ENCODE assay signal across 18 cellular contexts in the genomic region with DNA sequence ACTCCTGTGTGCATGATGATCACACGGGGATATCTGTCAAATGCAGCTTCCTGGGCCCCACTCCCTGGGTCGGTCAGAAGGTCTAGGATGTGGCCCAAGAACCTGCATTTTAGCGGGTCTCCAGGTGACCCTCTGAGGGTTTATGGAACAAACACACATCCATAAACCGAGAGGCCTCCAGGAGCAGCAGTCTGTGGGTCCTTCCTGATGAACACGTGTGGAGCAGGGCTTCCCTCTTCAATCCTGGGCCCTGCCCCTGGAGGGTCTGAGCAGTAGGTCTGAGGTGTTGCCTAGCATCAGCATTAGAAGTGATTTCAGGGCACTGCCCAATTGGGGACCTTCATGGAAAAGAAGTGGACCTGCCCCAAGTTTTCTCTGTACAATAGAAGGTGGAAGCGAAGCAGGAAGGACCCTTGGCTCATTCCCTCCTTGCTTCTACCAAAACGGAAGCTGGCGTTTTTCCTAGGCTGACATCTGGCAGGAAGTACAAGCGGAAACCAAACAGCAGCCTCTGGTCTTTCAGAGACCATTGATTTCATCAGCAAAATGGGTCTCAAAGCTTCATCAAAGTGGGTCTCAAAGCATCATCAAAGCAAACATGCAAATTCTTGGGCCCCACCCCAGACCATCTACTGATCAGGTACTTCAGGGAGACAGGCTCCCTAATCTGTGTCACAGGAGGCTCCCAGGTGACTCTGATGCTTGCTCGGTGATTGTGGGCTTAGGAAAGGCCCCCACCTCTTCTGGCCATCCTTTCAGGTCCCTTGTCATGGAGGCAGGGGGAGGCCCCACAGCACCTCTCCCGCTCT. TPM values are rescaled to one million over a fixed set of nuclear protein-coding genes. Genes with fewer than 3 reads are reported as not detected.
DNase-seq lines count a peak whose midpoint lies in the region; ATAC-seq, FAIRE-seq and TF ChIP-seq lines count a peak whose summit lies in the region.
"Had no signal": no experiment of that assay in that cellular context is flagged by ENCODE, and none has a peak within 500 bp of the region (broad histone marks: within the 10 kb centered on the region; RNA-seq: fewer than 3 reads in every experiment).

No MANE protein-coding gene starts in this region.

- H3K27me3 Mint-ChIP-seq in activated B cell treated with CpG ODN at 0.5 μM for 24 hours: no peaks in the 10 kb centered on the region
- no peaks in the 10 kb centered on the region for H3K27me3 Mint-ChIP-seq in activated naive CD8-positive, alpha-beta T cell treated with anti-CD3 and anti-CD28 coated beads for 36 hours
- H3K27me3 Mint-ChIP-seq: activated T-cell treated with anti-CD3 and anti-CD28 coated beads, Interleukin-2, amount 50 U/mL, for 24 hours; CD4-positive, CD25-positive, alpha-beta regulatory T cell had no signal

- CTCF ChIA-PET in activated B cell treated with CpG ODN at 0.5 μM for 24 hours (lab: Charles Lee): no interaction called here

- H3K9me3 ChIP-seq in skeletal muscle tissue (ENCODE audit: control insufficient read depth in 3 of 3, low read length in 3 of 3): no peaks in the 10 kb centered on the region
- H3K9me3 ChIP-seq: right lobe of liver had no signal

- H3K4me1 ChIP-seq in skeletal muscle tissue (ENCODE audit: control insufficient read depth in 3 of 3, insufficient read depth in 3 of 3, low read length in 3 of 3): peaks cover 0 to 13% (median 11%) of the 10 kb centered on the region in 3 donors

- no peaks in the 10 kb centered on the region for H3K27me3 ChIP-seq in skeletal muscle tissue (ENCODE audit: control insufficient read depth in 3 of 3, insufficient read depth in 3 of 3, low read length in 3 of 3)
- H3K27me3 ChIP-seq: right lobe of liver had no signal

- H3K4me3 ChIP-seq in skeletal muscle tissue (ENCODE audit: low read length in 3 of 3): no peak overlapping the region
- H3K4me3 ChIP-seq: right lobe of liver had no signal

- no peaks in the 10 kb centered on the region for H3K9me3 Mint-ChIP-seq in activated B cell treated with CpG ODN at 0.5 μM for 24 hours
- H3K9me3 Mint-ChIP-seq in activated naive CD8-positive, alpha-beta T cell treated with anti-CD3 and anti-CD28 coated beads for 36 hours: no peaks in the 10 kb centered on the region
- H3K9me3 Mint-ChIP-seq: activated T-cell treated with anti-CD3 and anti-CD28 coated beads, Interleukin-2, amount 50 U/mL, for 24 hours; CD4-positive, CD25-positive, alpha-beta regulatory T cell had no signal

- H3K27ac Mint-ChIP-seq in activated B cell treated with CpG ODN at 0.5 μM for 24 hours: no peak overlapping the region
- H3K27ac Mint-ChIP-seq in activated naive CD8-positive, alpha-beta T cell treated with anti-CD3 and anti-CD28 coated beads for 36 hours: no peak overlapping the region
- H3K27ac Mint-ChIP-seq: activated T-cell treated with anti-CD3 and anti-CD28 coated beads, Interleukin-2, amount 50 U/mL, for 24 hours had no signal

- H3K9ac ChIP-seq in skeletal muscle tissue (ENCODE audit: low read depth in 1 of 3, low read length in 3 of 3): no peak overlapping the region
- H3K9ac ChIP-seq: KMS-11 had no signal

- FAIRE-seq in D721Med (lab: Jason Lieb, UNC): no peak
- FAIRE-seq: frontal cortex had no signal

- DNase-seq in activated B cell treated with CpG ODN at 0.5 μM for 24 hours: no peak
- no peak for DNase-seq in GM13976 (ENCODE audit: low spot score)
- no peak for DNase-seq in D721Med (ENCODE audit: insufficient read length, low spot score)
- DNase-seq in activated naive CD8-positive, alpha-beta T cell treated with anti-CD3 and anti-CD28 coated beads for 36 hours: no peak
- no peak for DNase-seq in activated naive CD4-positive, alpha-beta T cell (lab: John Stamatoyannopoulos, UW)
- DNase-seq: activated CD4-positive, alpha-beta T cell treated with anti-CD3 and anti-CD28 coated beads for 1 hour; activated T-cell treated with anti-CD3 and anti-CD28 coated beads, Interleukin-2, amount 50 U/mL, for 24 hours; CD4-positive, CD25-positive, alpha-beta regulatory T cell; effector CD4-positive, alpha-beta T cell; H7; NCI-H1930; right lobe of liver; substantia nigra had no signal

- intact Hi-C loops in activated B cell treated with CpG ODN at 0.5 μM for 24 hours (cut with micrococcal nuclease): loop anchor here (1.0 to 5.0 kb wide), 2 partner anchors 45 to 57 kb away; no protein-coding TSS in a partner anchor

- H3K36me3 ChIP-seq in skeletal muscle tissue (ENCODE audit: control insufficient read depth in 3 of 3, insufficient read depth in 3 of 3, low read length in 3 of 3): peaks cover 0 to 4% (median 2%) of the 10 kb centered on the region in 3 donors
- H3K36me3 ChIP-seq: right lobe of liver had no signal

- peak overlapping the region; percentile 7 for H3K27ac ChIP-seq in skeletal muscle tissue (ENCODE audit: low read depth, low read length)
- H3K27ac ChIP-seq: KMS-11, right lobe of liver had no signal

- in situ Hi-C loops in GM13976 (cut with MboI; ENCODE audit: low sequenced_read_pairs, unreplicated experiment): no loop called here

- ATAC-seq in GM19043 (IDR thresholded peaks at IDR 0.05; ENCODE audit: low read depth, unreplicated experiment) (peak; percentile 23), HG02642 (IDR thresholded peaks at IDR 0.05; ENCODE audit: poor library complexity, unreplicated experiment) (peak; percentile 20), activated B cell treated with CpG ODN at 0.5 μM for 24 hours (ENCODE audit: low read depth) (peak; percentile 15)
- ATAC-seq: right lobe of liver had no signal

- POLR2A ChIA-PET in activated B cell treated with CpG ODN at 0.5 μM for 24 hours (lab: Charles Lee): interaction anchor here (0.5 to 1.4 kb wide), 2 partner anchors 31 to 34 kb away, joined by 7 to 8 read pairs; partner anchors contain the start of gene INO80C

- no peak overlapping the region for H3K4me3 Mint-ChIP-seq in activated B cell treated with CpG ODN at 0.5 μM for 24 hours
- H3K4me3 Mint-ChIP-seq in activated naive CD8-positive, alpha-beta T cell treated with anti-CD3 and anti-CD28 coated beads for 36 hours: no peak overlapping the region
- H3K4me3 Mint-ChIP-seq: activated T-cell treated with anti-CD3 and anti-CD28 coated beads, Interleukin-2, amount 50 U/mL, for 24 hours; CD4-positive, CD25-positive, alpha-beta regulatory T cell had no signal

- peaks cover 25% of the 10 kb centered on the region for H3K36me3 Mint-ChIP-seq in activated B cell treated with CpG ODN at 0.5 μM for 24 hours (ENCODE audit: low read depth)
- peaks cover 15% of the 10 kb centered on the region for H3K36me3 Mint-ChIP-seq in activated naive CD8-positive, alpha-beta T cell treated with anti-CD3 and anti-CD28 coated beads for 36 hours

- TF ChIP-seq CTCF in activated B cell treated with CpG ODN at 0.5 μM for 24 hours (IDR thresholded peaks at IDR 0.05) (no peak), GM13976 (IDR thresholded peaks at IDR 0.05; ENCODE audit: borderline replicate concordance, control extremely low read depth, extremely low read depth, insufficient read depth, missing control alignments) (no peak), D721Med (IDR thresholded peaks at IDR 0.05; ENCODE audit: insufficient read depth, missing control alignments) (no peak)

- H3K4me1 Mint-ChIP-seq in activated B cell treated with CpG ODN at 0.5 μM for 24 hours: peaks cover 32% of the 10 kb centered on the region
- H3K4me1 Mint-ChIP-seq in activated naive CD8-positive, alpha-beta T cell treated with anti-CD3 and anti-CD28 coated beads for 36 hours: peaks cover 2% of the 10 kb centered on the region
- H3K4me1 Mint-ChIP-seq: CD4-positive, CD25-positive, alpha-beta regulatory T cell had no signal

RNA-seq across cellular contexts. Expression of gene INO80C, which starts 30.7 kb away (rescaled TPM):
- total RNA-seq in activated B cell treated with CpG ODN at 0.5 μM for 24 hours: 31.6 and 35.9 TPM in 2 replicates
- 4.7 TPM for total RNA-seq in skeletal muscle tissue
- 10 to 100 TPM; 38.4 to 39.4 TPM for total RNA-seq in activated naive CD8-positive, alpha-beta T cell treated with anti-CD3 and anti-CD28 coated beads for 36 hours
